ENCODE assay signal across 8 cellular contexts in genomic region chr9:34628656-34629491, GRCh38. TPM values are rescaled to one million over a fixed set of nuclear protein-coding genes. Genes with fewer than 3 reads are reported as not detected.
DNase-seq lines count a peak whose midpoint lies in the region; ATAC-seq and TF ChIP-seq lines count a peak whose summit lies in the region.

Gene ARID3C, minus strand, starts transcription at chr9:34629066. Its CDS starts 1,052 bp downstream, at chr9:34628014.

- peak; percentile 57 for ATAC-seq in HG03432 (IDR thresholded peaks at IDR 0.05; ENCODE audit: unreplicated experiment)
- peak; percentile 89 for ATAC-seq in naive thymus-derived CD8-positive, alpha-beta T cell
- ATAC-seq in GM19395 (IDR thresholded peaks at IDR 0.05; ENCODE audit: unreplicated experiment), result no peak

- H3K9me3 ChIP-seq in endodermal cell (ENCODE audit: control insufficient read depth, low read length), result no peaks in the 10 kb centered on the region

- CTCF ChIA-PET in BJ (lab: Yijun Ruan, JAX), result interaction anchor here (1.2 to 9.7 kb wide), 4 partner anchors 15 to 81 kb away, joined by 3 to 112 read pairs (median 4); partner anchors contain the start of gene RPP25L

- 3% methylated on average over 28 to 69 of the region's 69 CpGs for WGBS in endodermal cell (ENCODE audit: insufficient coverage in 1 of 2, insufficient read length in 1 of 2), 2 experiments

- no peak within 1 kb of the TSS for H3K27ac Mint-ChIP-seq in activated CD4-positive, alpha-beta T cell treated with anti-CD3 and anti-CD28 coated beads, Interleukin-2, amount 10 ng/mL, durations not matched to agents 24 days and 14 days
- H3K27ac Mint-ChIP-seq in endodermal cell, result no peak within 1 kb of the TSS
- peak within 1 kb of the TSS in 6 of 10 donors; percentile 16 to 80 (median 48) for H3K27ac Mint-ChIP-seq in naive thymus-derived CD8-positive, alpha-beta T cell

- H3K36me3 ChIP-seq in BJ (ENCODE audit: control insufficient read depth, insufficient read depth, low read length) (no peaks in the 10 kb centered on the region), endodermal cell (ENCODE audit: control insufficient read depth, insufficient read depth, low read length) (no peaks in the 10 kb centered on the region)

- intact Hi-C loops in activated CD4-positive, alpha-beta T cell treated with anti-CD3 and anti-CD28 coated beads, Interleukin-2, amount 10 ng/mL, durations not matched to agents 24 days and 14 days (cut with micrococcal nuclease), result no loop called here

- H3K4me3 Mint-ChIP-seq in activated CD4-positive, alpha-beta T cell treated with anti-CD3 and anti-CD28 coated beads, Interleukin-2, amount 10 ng/mL, durations not matched to agents 24 days and 14 days, result peak within 1 kb of the TSS; percentile 83
- peak within 1 kb of the TSS; percentile 56 for H3K4me3 Mint-ChIP-seq in endodermal cell
- H3K4me3 Mint-ChIP-seq in naive thymus-derived CD8-positive, alpha-beta T cell, result peak within 1 kb of the TSS; percentile 78 to 95 (median 86)

- H3K9ac ChIP-seq in endodermal cell (ENCODE audit: extremely low read depth, low read length, poor library complexity, severe bottlenecking), result no peak within 1 kb of the TSS

- H3K4me1 Mint-ChIP-seq in activated CD4-positive, alpha-beta T cell treated with anti-CD3 and anti-CD28 coated beads, Interleukin-2, amount 10 ng/mL, durations not matched to agents 24 days and 14 days, result peaks cover 20% of the 10 kb centered on the region
- H3K4me1 Mint-ChIP-seq in endodermal cell, result peaks cover 24% of the 10 kb centered on the region
- peaks cover 19 to 27% (median 22%) of the 10 kb centered on the region in 4 donors for H3K4me1 Mint-ChIP-seq in naive thymus-derived CD8-positive, alpha-beta T cell

- DNase-seq in BJ (ENCODE audit: low read depth), result no peak
- DNase-seq in activated CD4-positive, alpha-beta T cell treated with anti-CD3 and anti-CD28 coated beads, Interleukin-2, amount 10 ng/mL, durations not matched to agents 24 days and 14 days, result peak; percentile 83
- DNase-seq in endodermal cell, result peak; percentile 77
- peak in 4 of 10 donors; percentile 29 to 55 (median 42) for DNase-seq in naive thymus-derived CD8-positive, alpha-beta T cell
- DNase-seq in AML-193 (lab: John Stamatoyannopoulos, UW), result no peak
- DNase-seq in cerebellar nuclear complex (lab: John Stamatoyannopoulos, UW), result no peak

- peaks cover 53% of the 10 kb centered on the region for H3K27me3 ChIP-seq in BJ (ENCODE audit: control insufficient read depth, insufficient read depth, low read length)
- H3K27me3 ChIP-seq in endodermal cell (ENCODE audit: control insufficient read depth, insufficient read depth, low read length, poor library complexity, severe bottlenecking), result peaks cover 71% of the 10 kb centered on the region

- H3K4me1 ChIP-seq in endodermal cell (ENCODE audit: control insufficient read depth, insufficient read depth, low read length), result peaks cover 7% of the 10 kb centered on the region

- TF ChIP-seq CTCF in BJ (IDR thresholded peaks at IDR 0.05; ENCODE audit: insufficient read depth, low read depth, low read length) (no peak), endodermal cell (conservative IDR thresholded peaks at IDR 0.05) (no peak)

- H3K4me3 ChIP-seq in BJ (ENCODE audit: low read depth, low read length) (peak within 1 kb of the TSS; percentile 35), endodermal cell (ENCODE audit: low read length) (peak within 1 kb of the TSS; percentile 69)

- no peaks in the 10 kb centered on the region for H3K9me3 Mint-ChIP-seq in activated CD4-positive, alpha-beta T cell treated with anti-CD3 and anti-CD28 coated beads, Interleukin-2, amount 10 ng/mL, durations not matched to agents 24 days and 14 days
- no peaks in the 10 kb centered on the region for H3K9me3 Mint-ChIP-seq in endodermal cell
- no peaks in the 10 kb centered on the region for H3K9me3 Mint-ChIP-seq in naive thymus-derived CD8-positive, alpha-beta T cell

- H3K27ac ChIP-seq in endodermal cell (ENCODE audit: low read depth, low read length), result no peak within 1 kb of the TSS

- POLR2A ChIA-PET in BJ (lab: Charles Lee), result no interaction called here
- POLR2A ChIA-PET in naive thymus-derived CD8-positive, alpha-beta T cell (lab: Charles Lee), result interaction anchor here (0.6 to 1.3 kb wide), 6 partner anchors 8 to 1136 kb away, joined by 3 to 6 read pairs (median 4); partner anchors contain the start of genes DCTN3 and SIGMAR1

- H3K36me3 Mint-ChIP-seq in activated CD4-positive, alpha-beta T cell treated with anti-CD3 and anti-CD28 coated beads, Interleukin-2, amount 10 ng/mL, durations not matched to agents 24 days and 14 days (ENCODE audit: low read depth), result peaks cover 14% of the 10 kb centered on the region
- H3K36me3 Mint-ChIP-seq in endodermal cell (ENCODE audit: low read depth), result no peaks in the 10 kb centered on the region
- peaks cover 0 to 3% (median 0%) of the 10 kb centered on the region in 3 donors for H3K36me3 Mint-ChIP-seq in naive thymus-derived CD8-positive, alpha-beta T cell

- peaks cover 57% of the 10 kb centered on the region for H3K27me3 Mint-ChIP-seq in activated CD4-positive, alpha-beta T cell treated with anti-CD3 and anti-CD28 coated beads, Interleukin-2, amount 10 ng/mL, durations not matched to agents 24 days and 14 days
- H3K27me3 Mint-ChIP-seq in endodermal cell (ENCODE audit: insufficient read depth), result peaks cover 88% of the 10 kb centered on the region
- peaks cover 22 to 66% (median 47%) of the 10 kb centered on the region in 5 donors for H3K27me3 Mint-ChIP-seq in naive thymus-derived CD8-positive, alpha-beta T cell

RNA-seq across cellular contexts. Expression of gene ARID3C, which starts in this region (rescaled TPM):
- polyA plus RNA-seq in BJ (2011; rRNA removed), result not detected in 2 replicates
- polyA minus RNA-seq in BJ (2011; rRNA and poly(A)+ RNA removed), result not detected in 2 replicates
- total RNA-seq in activated CD4-positive, alpha-beta T cell treated with anti-CD3 and anti-CD28 coated beads, Interleukin-2, amount 10 ng/mL, durations not matched to agents 24 days and 14 days, result 0.14 TPM in 1 of 2 replicates, not detected in the other
- total RNA-seq in endodermal cell, result under 1 TPM; 0.31 to 0.80 TPM
- polyA plus RNA-seq in endodermal cell (2013, experiment 1 of 2), result 0.14 TPM
- polyA plus RNA-seq in endodermal cell (2013, experiment 2 of 2), result 0.83 TPM
- under 1 TPM in 1 of 2 experiments, not detected in 1; 0.27 TPM for total RNA-seq in naive thymus-derived CD8-positive, alpha-beta T cell
- polyA plus RNA-seq in naive thymus-derived CD8-positive, alpha-beta T cell, result not detected

Comparison
In these comparisons a context has a peak if more than half of its experiments do, and no peak if none do; other contexts are left out.
1. Peak in DNase-seq in activated CD4-positive, alpha-beta T cell treated with anti-CD3 and anti-CD28 coated beads, Interleukin-2, amount 10 ng/mL, durations not matched to agents 24 days and 14 days; RNA of the gene not detected or under 1 TPM.
2. Peak in DNase-seq and H3K4me3 ChIP-seq in endodermal cell; RNA of the gene not detected or under 1 TPM.
3. Peak in ATAC-seq in naive thymus-derived CD8-positive, alpha-beta T cell; RNA of the gene not detected or under 1 TPM.
4. H3K27ac Mint-ChIP-seq: peak in naive thymus-derived CD8-positive, alpha-beta T cell (6 of 10); none in activated CD4-positive, alpha-beta T cell treated with anti-CD3 and anti-CD28 coated beads, Interleukin-2, amount 10 ng/mL, durations not matched to agents 24 days and 14 days (single experiment) and endodermal cell (single experiment).
5. Peak in every context shown above with its lines, with median percentiles within 50 percentile points of each other: H3K4me3 Mint-ChIP-seq.